In genomic region chr4:71163317-71163716, GRCh38 we compare ENCODE assay signal across 19 cellular contexts.
DNase-seq lines count a peak whose midpoint lies in the region; ATAC-seq lines count a peak whose summit lies in the region.
"Had no signal": no experiment of that assay in that cellular context is flagged by ENCODE, and none has a peak within 500 bp of the region (broad histone marks: within the 10 kb centered on the region; RNA-seq: fewer than 3 reads in every experiment).

No MANE protein-coding gene starts in this region.

- no peak overlapping the region for H4K8ac ChIP-seq in trophoblast cell (ENCODE audit: low read depth, low read length)

- no peak overlapping the region for H3K9ac ChIP-seq in trophoblast cell (ENCODE audit: low read length)
- H3K9ac ChIP-seq: GM23248 had no signal

- no peak overlapping the region for H2BK120ac ChIP-seq in trophoblast cell (ENCODE audit: insufficient read depth, low read length, poor library complexity)

- H3K79me2 ChIP-seq in trophoblast cell (ENCODE audit: control insufficient read depth, insufficient read depth, low read length, poor library complexity) = no peaks in the 10 kb centered on the region

- no peak overlapping the region for H3K4me2 ChIP-seq in trophoblast cell (ENCODE audit: low read length)
- H3K4me2 ChIP-seq: A549 had no signal

- no peak overlapping the region for H2AFZ ChIP-seq in trophoblast cell (ENCODE audit: insufficient read depth, low read length, poor library complexity)
- H2AFZ ChIP-seq: GM23248 had no signal

- H3K79me1 ChIP-seq in trophoblast cell (ENCODE audit: low read length) = no peaks in the 10 kb centered on the region

- H3K27ac ChIP-seq in trophoblast cell (ENCODE audit: low read depth, low read length) = no peak overlapping the region
- H3K27ac ChIP-seq: 22Rv1, A549, C4-2B, GM23248, HL-60 had no signal

- H3K18ac ChIP-seq in trophoblast cell (ENCODE audit: low read length) = no peak overlapping the region

- H3K14ac ChIP-seq in trophoblast cell (ENCODE audit: low read length) = no peak overlapping the region

- H3K4ac ChIP-seq in trophoblast cell (ENCODE audit: low read depth, low read length) = no peak overlapping the region

- H3K4me3 ChIP-seq in trophoblast cell (ENCODE audit: low read depth, low read length) = no peak overlapping the region
- H3K4me3 ChIP-seq: A549, GM23248, HAP-1 had no signal

- no peak for ATAC-seq in HG03378 (IDR thresholded peaks at IDR 0.05; ENCODE audit: unreplicated experiment)
- ATAC-seq: A549 had no signal

- H2AK5ac ChIP-seq in trophoblast cell (ENCODE audit: low read length) = no peak overlapping the region

- H3K36me3 ChIP-seq in trophoblast cell (ENCODE audit: control insufficient read depth in 1 of 2, insufficient read depth in 2 of 2, low read length in 2 of 2) = no peaks in the 10 kb centered on the region
- H3K36me3 ChIP-seq: HAP-1 had no signal

- WGBS in trophoblast cell (ENCODE audit: extremely low coverage, insufficient coverage, insufficient read length) = no CpG with 5 or more reads among the region's 2 CpGs

- H3K27me3 ChIP-seq in trophoblast cell (ENCODE audit: insufficient read depth, low read length) = no peaks in the 10 kb centered on the region

- H2BK12ac ChIP-seq in trophoblast cell (ENCODE audit: low read length) = no peak overlapping the region

- DNase-seq in EH (ENCODE audit: low read depth) (peak; percentile 26), amniotic epithelial cell (ENCODE audit: low read depth) (peak; percentile 27), dedifferentiated amniotic fluid mesenchymal stem cell (ENCODE audit: extremely low spot score) (peak; percentile 14), trophoblast cell (peak; percentile 9 to 85), KG1 (lab: John Stamatoyannopoulos, UW) (no peak), NOMO-1 treated with DMSO at 0.1 percent for 48 hours (lab: John Stamatoyannopoulos, UW; ENCODE audit: unreplicated experiment) (no peak)
- no peak for DNase-seq in NK-92 treated with Interleukin-12 subunit alpha and Interleukin-12 subunit beta, amount 100 ng/mL, for 24 hours (lab: John Stamatoyannopoulos, UW)
- DNase-seq: AML-193; CD4-positive, alpha-beta T cell; GDM1; GM23248; HFFc6 had no signal

- H4K91ac ChIP-seq in trophoblast cell (ENCODE audit: low read depth, low read length) = no peak overlapping the region

- no peak overlapping the region for H3K23ac ChIP-seq in trophoblast cell (ENCODE audit: low read length)

- no peaks in the 10 kb centered on the region for H3K9me3 ChIP-seq in trophoblast cell (ENCODE audit: insufficient read depth, low read depth, low read length)
- H3K9me3 ChIP-seq: A549, Caco-2, HAP-1 had no signal

- no peak overlapping the region for H2BK5ac ChIP-seq in trophoblast cell (ENCODE audit: low read depth, low read length, poor library complexity)

- H3K4me1 ChIP-seq in trophoblast cell (ENCODE audit: control insufficient read depth in 1 of 2, insufficient read depth in 2 of 2, low read length in 2 of 2) = peaks cover 0 to 2% of the 10 kb centered on the region in 2 experiments
- H3K4me1 ChIP-seq: A549, HAP-1 had no signal

- no peak overlapping the region for H4K12ac ChIP-seq in trophoblast cell (ENCODE audit: low read depth, low read length)

Comparison
In these comparisons a context has a peak if more than half of its experiments do, and no peak if none do; other contexts are left out.
1. DNase-seq: peak in EH (single experiment), amniotic epithelial cell (single experiment), dedifferentiated amniotic fluid mesenchymal stem cell (single experiment) and trophoblast cell (2 of 2); none in NK-92 treated with Interleukin-12 subunit alpha and Interleukin-12 subunit beta, amount 100 ng/mL, for 24 hours (single experiment), KG1 (single experiment) and NOMO-1 treated with DMSO at 0.1 percent for 48 hours (single experiment).